2 cellular contexts compared by ENCODE assay signal in the genomic region with DNA sequence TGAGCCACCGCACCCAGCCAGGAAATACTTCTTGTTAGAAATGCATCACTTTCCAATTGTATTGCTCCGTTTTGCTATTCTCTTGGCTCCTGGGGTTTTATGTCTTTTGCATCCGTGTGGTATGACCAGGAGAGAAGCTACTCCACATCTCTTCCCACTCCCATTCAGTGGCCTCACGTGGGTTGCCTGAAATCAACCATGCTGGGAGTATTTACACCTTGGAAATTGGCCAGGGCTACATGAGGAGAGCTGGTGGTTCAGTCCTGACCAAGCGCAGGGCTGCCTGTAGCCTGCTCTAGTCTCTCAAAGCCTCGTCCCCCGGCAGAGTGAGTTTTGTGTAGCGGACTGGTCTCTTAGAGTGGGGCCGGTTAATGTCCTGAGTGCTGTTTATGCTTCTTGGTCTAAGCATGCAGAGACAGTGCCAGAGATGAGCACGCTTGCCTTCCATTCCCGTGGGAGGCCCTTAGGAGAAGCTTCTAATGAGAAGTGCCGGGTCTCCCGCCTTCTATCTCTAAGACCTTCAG.
TF ChIP-seq lines count a peak whose summit lies in the region.

No MANE protein-coding gene starts in this region.

TF ChIP-seq in HEK293, 187 proteins besides CTCF, POLR2A, EP300 and RAD21:
- TF ChIP-seq ZNF623 (tag by site-specific recombination; IDR thresholded peaks at IDR 0.05) = no peak
- peak; percentile 74 for TF ChIP-seq ZNF112 (tag by site-specific recombination; IDR thresholded peaks at IDR 0.05)

TF ChIP-seq in H1, 55 proteins besides CTCF, POLR2A, EP300 and RAD21:
- no peak for TF ChIP-seq BCL11A (IDR thresholded peaks at IDR 0.05; ENCODE audit: low read depth in 2 of 2, low read length in 2 of 2)
- no peak for TF ChIP-seq ATF2 (IDR thresholded peaks at IDR 0.05; ENCODE audit: low read length)
- no peak for TF ChIP-seq POLR2AphosphoS5 (IDR thresholded peaks at IDR 0.05; ENCODE audit: low read depth, low read length)
- no peak for TF ChIP-seq EZH2 (IDR thresholded peaks at IDR 0.05; ENCODE audit: low read depth, low read length, severe bottlenecking)
- no peak for TF ChIP-seq TAF7 (optimal IDR thresholded peaks at IDR 0.05; ENCODE audit: borderline replicate concordance, low read depth, low read length)
- no peak for TF ChIP-seq GABPA (IDR thresholded peaks at IDR 0.05; ENCODE audit: borderline replicate concordance, insufficient read depth, low read length)
- TF ChIP-seq TAF1 (IDR thresholded peaks at IDR 0.05; ENCODE audit: low read depth, low read length) = no peak
- TF ChIP-seq KDM1A (IDR thresholded peaks at IDR 0.05; ENCODE audit: borderline replicate concordance, low read length) = no peak
- no peak for TF ChIP-seq RFX5 (IDR thresholded peaks at IDR 0.05; ENCODE audit: borderline replicate concordance, low read depth, low read length)
- no peak for TF ChIP-seq TEAD4 (IDR thresholded peaks at IDR 0.05; ENCODE audit: low read depth, low read length)
- TF ChIP-seq CBX5 (IDR thresholded peaks at IDR 0.05; ENCODE audit: low read depth, low read length) = no peak
- TF ChIP-seq RXRA (IDR thresholded peaks at IDR 0.05; ENCODE audit: insufficient read depth, low read depth, low read length) = no peak
- TF ChIP-seq JUN (IDR thresholded peaks at IDR 0.05; ENCODE audit: low read depth, low read length) = no peak
- TF ChIP-seq CBX8 (IDR thresholded peaks at IDR 0.05; ENCODE audit: borderline replicate concordance, low read depth, low read length) = no peak
